8 cellular contexts compared by ENCODE assay signal in the genomic region with DNA sequence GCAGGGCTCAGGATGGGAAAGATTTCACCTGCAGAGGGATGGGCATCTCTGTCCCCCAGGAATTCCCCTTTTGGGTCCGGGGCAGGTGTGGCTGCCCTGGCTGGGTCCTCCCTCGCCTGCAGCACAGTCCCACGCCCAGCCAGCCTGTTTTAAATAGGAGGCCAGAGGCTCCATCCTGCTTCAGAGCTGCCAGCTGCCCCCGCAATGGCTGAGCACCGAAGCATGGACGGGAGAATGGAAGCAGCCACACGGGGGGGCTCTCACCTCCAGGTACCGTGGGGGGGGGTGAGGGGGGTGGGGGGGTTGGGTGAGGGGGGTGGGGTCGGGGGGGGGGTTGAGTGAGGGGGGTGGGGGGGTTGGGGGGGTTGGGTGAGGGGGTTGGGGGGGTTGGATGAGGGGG.
DNase-seq lines count a peak whose midpoint lies in the region; ATAC-seq and TF ChIP-seq lines count a peak whose summit lies in the region.
"Had no signal": no experiment of that assay in that cellular context is flagged by ENCODE, and none has a peak within 500 bp of the region (broad histone marks: within the 10 kb centered on the region; RNA-seq: fewer than 3 reads in every experiment).

No MANE protein-coding gene starts in this region.

- no peak for TF ChIP-seq CTCF in epithelial cell of esophagus (IDR thresholded peaks at IDR 0.05; ENCODE audit: insufficient read depth, low read depth, low read length, missing control alignments)

- DNase-seq in DMS153 treated with DMSO at 0.1 percent for 48 hours (lab: John Stamatoyannopoulos, UW; ENCODE audit: unreplicated experiment) = peak; percentile 49
- DNase-seq in HEK293T (ENCODE audit: extremely low spot score) = peak; percentile 45
- DNase-seq in epithelial cell of esophagus (ENCODE audit: low read depth) = peak; percentile 58
- DNase-seq in activated naive CD4-positive, alpha-beta T cell treated with Interleukin-2 at 50 U/mL for 16 hours = no peak
- DNase-seq: activated naive CD8-positive, alpha-beta T cell treated with anti-CD3 and anti-CD28 coated beads for 36 hours; uterus had no signal

- CTCF ChIA-PET in HEK293T (lab: Yijun Ruan, JAX) = no interaction called here

- no peak overlapping the region for H3K4me3 ChIP-seq in epithelial cell of esophagus (ENCODE audit: low read length)
- H3K4me3 ChIP-seq: uterus had no signal

- POLR2A ChIA-PET in HEK293T (lab: Yijun Ruan, JAX) = no interaction called here

- ATAC-seq in GM19452 (IDR thresholded peaks at IDR 0.05; ENCODE audit: unreplicated experiment) (no peak), HG03460 (IDR thresholded peaks at IDR 0.05; ENCODE audit: unreplicated experiment) (no peak)

TF ChIP-seq in HEK293T, 16 proteins besides CTCF, POLR2A, EP300 and RAD21:
- no peak for TF ChIP-seq ELF4 (IDR thresholded peaks at IDR 0.05)
- no peak for TF ChIP-seq ZNF384 (IDR thresholded peaks at IDR 0.05)
- no peak for TF ChIP-seq TARDBP (IDR thresholded peaks at IDR 0.05)
- no peak for TF ChIP-seq CTBP1 (IDR thresholded peaks at IDR 0.05; ENCODE audit: borderline replicate concordance)
- TF ChIP-seq BHLHE40 (IDR thresholded peaks at IDR 0.05; ENCODE audit: borderline replicate concordance) = no peak
- TF ChIP-seq LEF1 (IDR thresholded peaks at IDR 0.05; ENCODE audit: borderline replicate concordance) = no peak
- TF ChIP-seq HDGF (IDR thresholded peaks at IDR 0.05; ENCODE audit: borderline replicate concordance) = no peak
- no peak for TF ChIP-seq L3MBTL2 (conservative IDR thresholded peaks at IDR 0.05)
- no peak for TF ChIP-seq SP1 (IDR thresholded peaks at IDR 0.05)
- no peak for TF ChIP-seq FOXK2 (IDR thresholded peaks at IDR 0.05)
- no peak for TF ChIP-seq NFRKB (IDR thresholded peaks at IDR 0.05)
- no peak for TF ChIP-seq FOXA1 (IDR thresholded peaks at IDR 0.05)
- no peak for TF ChIP-seq ARNT (IDR thresholded peaks at IDR 0.05)
- TF ChIP-seq PKNOX1 (IDR thresholded peaks at IDR 0.05) = no peak
- TF ChIP-seq FOXM1 (IDR thresholded peaks at IDR 0.05; ENCODE audit: borderline replicate concordance) = no peak
- no peak for TF ChIP-seq SUZ12 (IDR thresholded peaks at IDR 0.05)
